Comparison of ENCODE assay signal across 8 cellular contexts in genomic region chr14:60349663-60350365, GRCh38.
DNase-seq lines count a peak whose midpoint lies in the region; ATAC-seq and TF ChIP-seq lines count a peak whose summit lies in the region.

No MANE protein-coding gene starts in this region.

- peaks cover 61% of the 10 kb centered on the region for H3K4me1 ChIP-seq in OCI-LY7 (ENCODE audit: insufficient read depth, low read length, poor library complexity, severe bottlenecking)
- no peaks in the 10 kb centered on the region for H3K4me1 ChIP-seq in lung (ENCODE audit: control insufficient read depth in 2 of 2, insufficient read depth in 2 of 2, low read length in 2 of 2)
- H3K4me1 ChIP-seq in uterus, result no peaks in the 10 kb centered on the region

- H3K4me3 ChIP-seq in OCI-LY7 (ENCODE audit: low read depth, low read length, poor library complexity, severe bottlenecking) (peak overlapping the region; percentile 57), lung (no peak overlapping the region), uterus (no peak overlapping the region)

- ATAC-seq in GM18907 (IDR thresholded peaks at IDR 0.05; ENCODE audit: unreplicated experiment) (peak; percentile 75), lung (ENCODE audit: insufficient read depth, low FRiP score) (no peak), HG03095 (IDR thresholded peaks at IDR 0.05; ENCODE audit: unreplicated experiment) (no peak)

- peak overlapping the region; percentile 77 for H3K4me2 ChIP-seq in OCI-LY7 (ENCODE audit: low read length)

- no TSS peak for BruUV-seq in OCI-LY7 (replicated peaks; lab: Mats Ljungman, UMichigan)

- H3K9me2 ChIP-seq in OCI-LY7 (ENCODE audit: insufficient read depth, low read length), result no peaks in the 10 kb centered on the region

- intact Hi-C loops in OCI-LY7 (cut with micrococcal nuclease; ENCODE audit: unreplicated experiment) (loop anchor here (1.0 to 10.0 kb wide), 8 partner anchors 101 to 902 kb away; partner anchors contain the start of genes JKAMP, L3HYPDH, MNAT1 and PCNX4), uterus (cut with DNase I; ENCODE audit: low total_unique reads) (no loop called here)

- POLR2A ChIA-PET in OCI-LY7 (lab: Charles Lee), result interaction anchor here (0.6 to 7.8 kb wide), 16 partner anchors 10 to 738 kb away, joined by 3 to 128 read pairs (median 5); partner anchors contain the start of gene PPM1A

- H3K9me3 ChIP-seq in OCI-LY7 (ENCODE audit: low read length) (no peaks in the 10 kb centered on the region), lung (ENCODE audit: control insufficient read depth in 2 of 2, insufficient read depth in 1 of 2, low read length in 1 of 2) (no peaks in the 10 kb centered on the region), uterus (no peaks in the 10 kb centered on the region)

- H2AFZ ChIP-seq in OCI-LY7 (ENCODE audit: low read length), result peak overlapping the region; percentile 98

- DNase-seq in Caki2 (ENCODE audit: low read depth), result peak; percentile 25
- peak; percentile 20 for DNase-seq in HuH-7 (ENCODE audit: low spot score)
- peak; percentile 83 for DNase-seq in OCI-LY7 (ENCODE audit: low spot score)
- peak; percentile 71 for DNase-seq in dermis blood vessel endothelial cell
- DNase-seq in lung (ENCODE audit: low spot score), result no peak
- DNase-seq in uterus, result no peak

- H3K79me2 ChIP-seq in OCI-LY7 (ENCODE audit: insufficient read depth, low read depth, low read length), result no peaks in the 10 kb centered on the region

- no peaks in the 10 kb centered on the region for H4K20me1 ChIP-seq in OCI-LY7 (ENCODE audit: insufficient read depth, low read length)

- no peak for TF ChIP-seq POLR2A in uterus (IDR thresholded peaks at IDR 0.05)

- H3K27ac ChIP-seq in OCI-LY7 (ENCODE audit: low read depth, low read length, poor library complexity, severe bottlenecking), result peak overlapping the region; percentile 95
- no peak overlapping the region for H3K27ac ChIP-seq in lung (ENCODE audit: low read depth in 1 of 2, low read length in 1 of 2)
- H3K27ac ChIP-seq in uterus, result no peak overlapping the region

- CTCF ChIA-PET in OCI-LY7 (lab: Charles Lee; ENCODE audit: unreplicated experiment), result interaction anchor here (0.8 to 4.0 kb wide), 6 partner anchors 19 to 385 kb away, joined by 3 to 29 read pairs (median 4); no protein-coding TSS in a partner anchor

- no peaks in the 10 kb centered on the region for H3K36me3 ChIP-seq in OCI-LY7 (ENCODE audit: insufficient read depth, low read length)
- no peaks in the 10 kb centered on the region for H3K36me3 ChIP-seq in lung (ENCODE audit: control insufficient read depth in 2 of 2, insufficient read depth in 2 of 2, low read length in 2 of 2)
- no peaks in the 10 kb centered on the region for H3K36me3 ChIP-seq in uterus

- TF ChIP-seq CTCF in OCI-LY7 (conservative IDR thresholded peaks at IDR 0.05; ENCODE audit: low read length), result peak; percentile 96
- TF ChIP-seq CTCF in lung (IDR thresholded peaks at IDR 0.05; ENCODE audit: control extremely low read depth, extremely low read depth), result peak; percentile 32
- peak; percentile 37 to 59 (median 54) for TF ChIP-seq CTCF in uterus (IDR thresholded peaks at IDR 0.05)

- WGBS in lung, 2 donors, result 37 to 53% methylated on average over 8 of the region's 8 CpGs

- H3K27me3 ChIP-seq in lung (ENCODE audit: control insufficient read depth, insufficient read depth) (no peaks in the 10 kb centered on the region), uterus (no peaks in the 10 kb centered on the region)

- in situ Hi-C loops in Caki2 (cut with HindIII; ENCODE audit: low pct_unique_long_range_greater_than_20kb, low sequenced_read_pairs), result no loop called here

Comparison
In these comparisons a context has a peak if more than half of its experiments do, and no peak if none do; other contexts are left out.
1. DNase-seq: peak in Caki2 (single experiment), HuH-7 (single experiment), OCI-LY7 (single experiment) and dermis blood vessel endothelial cell (single experiment); none in lung (single experiment) and uterus (0 of 2).
2. CTCF ChIP-seq: peak in every context shown above with its lines; median percentile 96 in OCI-LY7; 54 in uterus; 32 in lung.